1 cellular context compared by ENCODE assay signal in genomic region chr5:96995419-96995818, GRCh38.
TF ChIP-seq lines count a peak whose summit lies in the region.

No MANE protein-coding gene starts in this region.

TF ChIP-seq in WTC11, 78 proteins besides CTCF, POLR2A, EP300 and RAD21 (continued from another document):
- TF ChIP-seq ARID4B (CRISPR knock-in tag; IDR thresholded peaks at IDR 0.05; ENCODE audit: borderline replicate concordance) (no peak), ZBTB21 (CRISPR knock-in tag; IDR thresholded peaks at IDR 0.05; ENCODE audit: borderline replicate concordance) (no peak), MYBL2 (CRISPR knock-in tag; IDR thresholded peaks at IDR 0.05) (no peak), SP1 (CRISPR knock-in tag; conservative IDR thresholded peaks at IDR 0.05) (no peak), TEAD4 (CRISPR knock-in tag; IDR thresholded peaks at IDR 0.05) (no peak), OVOL2 (CRISPR knock-in tag; IDR thresholded peaks at IDR 0.05; ENCODE audit: borderline replicate concordance) (no peak), ZSCAN18 (CRISPR knock-in tag; IDR thresholded peaks at IDR 0.05) (no peak), ZNF671 (CRISPR knock-in tag; IDR thresholded peaks at IDR 0.05) (no peak), E2F1 (CRISPR knock-in tag; IDR thresholded peaks at IDR 0.05) (no peak), FOXP1 (CRISPR knock-in tag; IDR thresholded peaks at IDR 0.05; ENCODE audit: borderline replicate concordance) (no peak), ZNF232 (CRISPR knock-in tag; IDR thresholded peaks at IDR 0.05) (no peak)
TF ChIP-seq in WTC11: peak in this region for 0.
